In the genomic region with DNA sequence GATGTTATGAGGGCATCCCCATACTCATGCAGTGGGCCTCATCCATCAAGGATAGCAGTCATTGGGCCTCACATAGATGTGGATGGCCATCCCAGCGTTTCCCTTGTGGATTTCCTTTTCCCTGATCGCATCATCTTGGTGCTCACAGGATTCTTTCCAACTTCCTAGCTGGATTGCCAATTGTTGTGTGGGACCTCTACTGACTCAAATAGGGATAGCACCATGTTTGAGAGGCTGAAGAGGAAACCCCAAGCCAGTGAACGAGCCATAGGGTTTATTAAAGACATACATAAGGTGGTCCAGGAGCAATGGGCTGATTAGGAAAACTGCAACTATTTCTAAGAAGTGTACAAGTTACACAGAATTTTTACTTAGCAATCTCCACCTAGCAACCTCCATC, we compare ENCODE assay signal across 22 cellular contexts. TPM values are rescaled to one million over a fixed set of nuclear protein-coding genes. Genes with fewer than 3 reads are reported as not detected.
DNase-seq lines count a peak whose midpoint lies in the region; ATAC-seq and TF ChIP-seq lines count a peak whose summit lies in the region.
"Had no signal": no experiment of that assay in that cellular context is flagged by ENCODE, and none has a peak within 500 bp of the region (broad histone marks: within the 10 kb centered on the region; RNA-seq: fewer than 3 reads in every experiment).

No MANE protein-coding gene starts in this region.

- peak; percentile 11 for DNase-seq in PC-3
- DNase-seq in fibroblast of villous mesenchyme (ENCODE audit: low read depth) = no peak
- DNase-seq in heart left ventricle = no peak
- no peak for DNase-seq in NCI-H524 treated with DMSO at 0.1 percent for 48 hours (lab: John Stamatoyannopoulos, UW)
- no peak for DNase-seq in NCI-H187 (lab: John Stamatoyannopoulos, UW)
- DNase-seq in GM20000 (ENCODE audit: low spot score) = no peak
- DNase-seq: COR-L47, DMS79 treated with DMSO at 0.1 percent for 48 hours, GF-D8, H7, Karpas-422, NCI-H1105 treated with DMSO at 0.1 percent for 48 hours, NCI-H1694 treated with DMSO at 0.1 percent for 48 hours, NCI-H446 treated with DMSO at 0.1 percent for 48 hours, NCI-H774, PC-9, SJCRH30, SW 1271 had no signal

- no TSS peak for BruUV-seq in PC-3 (replicated peaks; lab: Mats Ljungman, UMichigan)

- TF ChIP-seq CTCF in 22Rv1 (IDR thresholded peaks at IDR 0.05) = 0 out of 2 replicates have a peak, but pooled peaks have one; percentile 10
- TF ChIP-seq CTCF in GM12872 (IDR thresholded peaks at IDR 0.05; ENCODE audit: insufficient read depth, low read depth, low read length) = 0 out of 3 replicates have a peak, but pooled peaks have one; percentile 9
- TF ChIP-seq CTCF in PC-3 (conservative IDR thresholded peaks at IDR 0.05; ENCODE audit: low read depth, low read length) = peak; percentile 34; the same call in 1 of the 2 replicates
- TF ChIP-seq CTCF in fibroblast of villous mesenchyme (IDR thresholded peaks at IDR 0.05; ENCODE audit: insufficient read depth, low read depth, low read length) = peak; percentile 22
- no peak for TF ChIP-seq CTCF in heart left ventricle (IDR thresholded peaks at IDR 0.05)
- no peak for TF ChIP-seq CTCF in GM20000 (IDR thresholded peaks at IDR 0.05; ENCODE audit: extremely low read depth, missing control alignments)

- 65 to 73% (median 69%) methylated on average over 3 of the region's 3 CpGs for WGBS in heart left ventricle, 4 donors

- intact Hi-C loops in PC-3 (cut with micrococcal nuclease) (no loop called here), heart left ventricle (cut with DNase I) (loop anchor here in 1 of 10 donors (10.0 kb wide), 1 partner anchor 309 kb away; no protein-coding TSS in a partner anchor)

- H3K9ac ChIP-seq in PC-3 (ENCODE audit: low read length) = no peak overlapping the region

- no peak overlapping the region for H3K27ac ChIP-seq in 22Rv1
- no peak overlapping the region for H3K27ac ChIP-seq in PC-3 (ENCODE audit: low read length)
- H3K27ac ChIP-seq in heart left ventricle = no peak overlapping the region
- H3K27ac ChIP-seq: PC-9, SJCRH30 had no signal

- H3K36me3 ChIP-seq in PC-3 (ENCODE audit: low read depth, low read length) (no peaks in the 10 kb centered on the region), heart left ventricle (no peaks in the 10 kb centered on the region)
- H3K36me3 ChIP-seq: SJCRH30 had no signal

- H2AFZ ChIP-seq in PC-3 (ENCODE audit: low read length) = no peak overlapping the region
- H2AFZ ChIP-seq: PC-9 had no signal

- ATAC-seq in PC-3 = no peak; the same call in 1 of the 2 replicates
- no peak for ATAC-seq in heart left ventricle

- no peak overlapping the region for H3K4me3 ChIP-seq in PC-3 (ENCODE audit: low read length)
- no peak overlapping the region for H3K4me3 ChIP-seq in fibroblast of villous mesenchyme (ENCODE audit: low read depth, low read length)
- no peak overlapping the region for H3K4me3 ChIP-seq in heart left ventricle
- H3K4me3 ChIP-seq: PC-9, SJCRH30 had no signal

- H3K4me2 ChIP-seq in PC-3 (ENCODE audit: low read length) = no peak overlapping the region
- H3K4me2 ChIP-seq: PC-9 had no signal

- CTCF ChIA-PET in PC-3 (lab: Charles Lee) = no interaction called here

- H3K4me1 ChIP-seq in PC-3 (ENCODE audit: insufficient read depth, low read length) (no peaks in the 10 kb centered on the region), heart left ventricle (no peaks in the 10 kb centered on the region)
- H3K4me1 ChIP-seq: SJCRH30 had no signal

- H3F3A ChIP-seq in PC-3 (ENCODE audit: low read length, unreplicated experiment) = no peaks in the 10 kb centered on the region

- H4K20me1 ChIP-seq in PC-3 (ENCODE audit: low read length) = no peaks in the 10 kb centered on the region

- no peaks in the 10 kb centered on the region for H3K9me3 ChIP-seq in PC-3 (ENCODE audit: low read length)
- H3K9me3 ChIP-seq in heart left ventricle = peaks cover 0 to 4% (median 0%) of the 10 kb centered on the region in 12 donors
- H3K9me3 ChIP-seq: SJCRH30 had no signal

- peaks cover 10% of the 10 kb centered on the region for H3K27me3 ChIP-seq in PC-3 (ENCODE audit: low read length)
- H3K27me3 ChIP-seq in heart left ventricle = no peaks in the 10 kb centered on the region
- H3K27me3 ChIP-seq: SJCRH30 had no signal

- POLR2A ChIA-PET in PC-3 (lab: Charles Lee; ENCODE audit: unreplicated experiment) = no interaction called here

- H3K79me2 ChIP-seq in PC-3 (ENCODE audit: low read length) = no peaks in the 10 kb centered on the region

- no peaks in the 10 kb centered on the region for H3K9me2 ChIP-seq in PC-3 (replicated peaks; ENCODE audit: low read length)

- no peak for TF ChIP-seq POLR2A in heart left ventricle (IDR thresholded peaks at IDR 0.05)

RNA-seq across cellular contexts. Expression of a gene that starts 21.8 kb away (rescaled TPM):
- total RNA-seq in PC-3 (2014; rRNA removed) (not detected in 2 replicates), fibroblast of villous mesenchyme (under 0.01 TPM in 2 replicates), heart left ventricle (not detected)
- not detected for polyA plus RNA-seq in heart left ventricle
- total RNA-seq: A172, H7, PC-9, SJCRH30 had no signal
- polyA plus RNA-seq: CD14-positive monocyte had no signal

Comparison
In these comparisons a context has a peak if more than half of its experiments do, and no peak if none do; other contexts are left out.
1. CTCF ChIP-seq: peak in 22Rv1 (single experiment), GM12872 (single experiment), PC-3 (single experiment) and fibroblast of villous mesenchyme (single experiment); none in heart left ventricle (0 of 12) and GM20000 (single experiment).